ENCODE assay signal across 8 cellular contexts in the genomic region with DNA sequence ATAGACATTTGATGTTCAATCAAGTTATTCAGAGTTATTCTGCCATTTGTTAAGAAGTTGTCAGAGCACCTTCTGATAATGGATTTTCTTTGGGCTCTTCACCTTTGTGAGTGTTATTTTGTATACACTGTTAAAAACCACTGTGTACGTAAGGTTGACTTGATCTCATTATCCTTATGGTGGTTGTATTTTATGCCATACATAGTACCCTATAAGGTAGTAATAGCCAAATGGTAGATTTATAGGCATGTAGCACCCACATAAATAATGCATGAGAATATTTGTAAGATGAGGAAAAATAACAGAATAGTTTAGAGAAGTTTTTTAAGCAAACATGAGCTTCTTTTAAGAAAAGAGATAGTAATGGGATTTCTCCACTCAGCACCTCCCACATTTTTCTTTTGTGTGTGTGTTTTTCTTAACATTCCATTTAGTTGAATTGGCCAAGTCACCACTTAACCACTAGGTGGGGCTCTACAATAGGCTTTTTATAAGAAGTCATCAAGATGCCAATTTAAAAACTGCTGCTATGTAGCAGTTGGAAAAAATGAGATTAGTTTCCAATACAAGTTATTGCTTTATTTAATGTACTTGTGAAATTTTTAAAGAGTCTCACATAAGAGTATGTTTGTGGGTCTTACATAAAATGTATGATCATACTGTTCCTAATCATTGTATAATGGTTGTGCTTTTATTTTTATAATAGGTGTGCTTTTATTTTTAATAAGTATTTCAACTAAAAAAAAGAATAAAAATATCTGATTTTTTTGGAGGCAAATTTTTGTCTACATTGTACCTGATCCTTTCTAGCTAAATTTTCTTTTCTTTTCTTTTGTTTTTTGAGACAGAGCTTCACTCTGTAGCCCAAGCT. TPM values are rescaled to one million over a fixed set of nuclear protein-coding genes. Genes with fewer than 3 reads are reported as not detected.
DNase-seq lines count a peak whose midpoint lies in the region; ATAC-seq and TF ChIP-seq lines count a peak whose summit lies in the region.

No MANE protein-coding gene starts in this region.

- no peak overlapping the region for H3K27ac ChIP-seq in CD4-positive, alpha-beta memory T cell (ENCODE audit: low read depth, low read length)

- TF ChIP-seq CTCF in GM20000 (IDR thresholded peaks at IDR 0.05; ENCODE audit: extremely low read depth, missing control alignments) (peak; percentile 44), progenitor cell of endocrine pancreas (IDR thresholded peaks at IDR 0.05; ENCODE audit: unreplicated experiment) (peak; percentile 91)

- no peak overlapping the region for H3K4me3 ChIP-seq in CD4-positive, alpha-beta memory T cell (ENCODE audit: low read length in 2 of 2)

- no peaks in the 10 kb centered on the region for H3K4me1 ChIP-seq in CD4-positive, alpha-beta memory T cell (ENCODE audit: insufficient read depth, low read length)

- CTCF ChIA-PET in CD4-positive, alpha-beta memory T cell (lab: Charles Lee; ENCODE audit: partially characterized antibody), result interaction anchor here (0.6 to 2.3 kb wide), 16 partner anchors 8 to 356 kb away, joined by 3 to 22 read pairs (median 4); no protein-coding TSS in a partner anchor
- CTCF ChIA-PET in activated CD4-positive, alpha-beta T cell treated with anti-CD3 and anti-CD28 coated beads, Interleukin-2, amount 10 ng/mL, durations not matched to agents 7 days and 5 days (lab: Charles Lee), result interaction anchor here (0.5 to 2.9 kb wide), 4 partner anchors 11 to 38 kb away, joined by 3 to 10 read pairs (median 6); no protein-coding TSS in a partner anchor

- peaks cover 45 to 67% of the 10 kb centered on the region in 2 donors for H3K36me3 Mint-ChIP-seq in CD4-positive, alpha-beta memory T cell
- H3K36me3 Mint-ChIP-seq in activated CD4-positive, alpha-beta T cell treated with anti-CD3 and anti-CD28 coated beads, Interleukin-2, amount 10 ng/mL, durations not matched to agents 7 days and 5 days (ENCODE audit: low read depth), result peaks cover 42% of the 10 kb centered on the region
- peaks cover 23% of the 10 kb centered on the region for H3K36me3 Mint-ChIP-seq in progenitor cell of endocrine pancreas (ENCODE audit: insufficient read depth)

- peaks cover 0 to 2% (median 0%) of the 10 kb centered on the region in 8 donors for H3K9me3 Mint-ChIP-seq in CD4-positive, alpha-beta memory T cell
- no peaks in the 10 kb centered on the region for H3K9me3 Mint-ChIP-seq in activated CD4-positive, alpha-beta T cell treated with anti-CD3 and anti-CD28 coated beads, Interleukin-2, amount 10 ng/mL, durations not matched to agents 7 days and 5 days
- H3K9me3 Mint-ChIP-seq in progenitor cell of endocrine pancreas (ENCODE audit: low read depth), result no peaks in the 10 kb centered on the region

- H3K27ac Mint-ChIP-seq in CD4-positive, alpha-beta memory T cell, result no peak overlapping the region
- H3K27ac Mint-ChIP-seq in activated CD4-positive, alpha-beta T cell treated with anti-CD3 and anti-CD28 coated beads, Interleukin-2, amount 10 ng/mL, durations not matched to agents 7 days and 5 days, result no peak overlapping the region
- peak overlapping the region; percentile 56 for H3K27ac Mint-ChIP-seq in progenitor cell of endocrine pancreas

- no peaks in the 10 kb centered on the region for H3K9me3 ChIP-seq in CD4-positive, alpha-beta memory T cell (ENCODE audit: control insufficient read depth in 1 of 2, low read length in 2 of 2)

- no peak for ATAC-seq in HG03097 (IDR thresholded peaks at IDR 0.05; ENCODE audit: low FRiP score, unreplicated experiment)
- ATAC-seq in GM21576 (IDR thresholded peaks at IDR 0.05; ENCODE audit: unreplicated experiment), result no peak

- H3K4me1 Mint-ChIP-seq in CD4-positive, alpha-beta memory T cell, result no peaks in the 10 kb centered on the region
- peaks cover 3% of the 10 kb centered on the region for H3K4me1 Mint-ChIP-seq in activated CD4-positive, alpha-beta T cell treated with anti-CD3 and anti-CD28 coated beads, Interleukin-2, amount 10 ng/mL, durations not matched to agents 7 days and 5 days
- peaks cover 2% of the 10 kb centered on the region for H3K4me1 Mint-ChIP-seq in progenitor cell of endocrine pancreas (ENCODE audit: low read depth)

- DNase-seq in CD4-positive, alpha-beta memory T cell, result peak in 4 of 5 donors; percentile 29 to 41 (median 34)
- DNase-seq in GM20000 (ENCODE audit: low spot score) (peak; percentile 20), NCI-H2171 (lab: John Stamatoyannopoulos, UW) (peak; percentile 29), glomerular endothelial cell (ENCODE audit: extremely low read depth, low read depth, low spot score) (peak; percentile 58), progenitor cell of endocrine pancreas (ENCODE audit: low spot score, unreplicated experiment) (no peak)
- peak; percentile 42 for DNase-seq in activated CD4-positive, alpha-beta T cell treated with anti-CD3 and anti-CD28 coated beads, Interleukin-2, amount 10 ng/mL, durations not matched to agents 7 days and 5 days

- POLR2A ChIA-PET in CD4-positive, alpha-beta memory T cell (lab: Charles Lee; ENCODE audit: partially characterized antibody), result no interaction called here
- POLR2A ChIA-PET in activated CD4-positive, alpha-beta T cell treated with anti-CD3 and anti-CD28 coated beads, Interleukin-2, amount 10 ng/mL, durations not matched to agents 7 days and 5 days (lab: Charles Lee), result no interaction called here

- no peaks in the 10 kb centered on the region for H3K27me3 Mint-ChIP-seq in CD4-positive, alpha-beta memory T cell
- H3K27me3 Mint-ChIP-seq in activated CD4-positive, alpha-beta T cell treated with anti-CD3 and anti-CD28 coated beads, Interleukin-2, amount 10 ng/mL, durations not matched to agents 7 days and 5 days, result no peaks in the 10 kb centered on the region
- no peaks in the 10 kb centered on the region for H3K27me3 Mint-ChIP-seq in progenitor cell of endocrine pancreas

- H3K4me3 Mint-ChIP-seq in CD4-positive, alpha-beta memory T cell, result no peak overlapping the region
- H3K4me3 Mint-ChIP-seq in activated CD4-positive, alpha-beta T cell treated with anti-CD3 and anti-CD28 coated beads, Interleukin-2, amount 10 ng/mL, durations not matched to agents 7 days and 5 days, result no peak overlapping the region
- no peak overlapping the region for H3K4me3 Mint-ChIP-seq in progenitor cell of endocrine pancreas (ENCODE audit: low read depth)

- H3K27me3 ChIP-seq in CD4-positive, alpha-beta memory T cell (ENCODE audit: insufficient read depth, low read length), result no peaks in the 10 kb centered on the region

- H3K36me3 ChIP-seq in CD4-positive, alpha-beta memory T cell (ENCODE audit: insufficient read depth, low read length), result peaks cover 50% of the 10 kb centered on the region

- intact Hi-C loops in CD4-positive, alpha-beta memory T cell (cut with micrococcal nuclease), result loop anchor here (1.0 to 10.0 kb wide), 2 partner anchors 46 to 388 kb away; no protein-coding TSS in a partner anchor

RNA-seq across cellular contexts. Expression of a gene that starts 41.1 kb away (rescaled TPM):
- 10 to 100 TPM; 29.5 to 29.7 TPM for total RNA-seq in CD4-positive, alpha-beta memory T cell
- polyA plus RNA-seq in CD4-positive, alpha-beta memory T cell, result 10 to 100 TPM; 44.3 to 59.2 TPM
- 10 to 100 TPM; 25.2 to 26.0 TPM for total RNA-seq in activated CD4-positive, alpha-beta T cell treated with anti-CD3 and anti-CD28 coated beads, Interleukin-2, amount 10 ng/mL, durations not matched to agents 7 days and 5 days
- total RNA-seq in glomerular endothelial cell, result 17.7 and 22.1 TPM in 2 replicates
- total RNA-seq in progenitor cell of endocrine pancreas, result 63.3 and 64.0 TPM in 2 replicates
